8 cellular contexts compared by ENCODE assay signal in genomic region chr1:24112381-24113169, GRCh38. TPM values are rescaled to one million over a fixed set of nuclear protein-coding genes. Genes with fewer than 3 reads are reported as not detected.
DNase-seq lines count a peak whose midpoint lies in the region; ATAC-seq and TF ChIP-seq lines count a peak whose summit lies in the region.

No MANE protein-coding gene starts in this region.

- no peaks in the 10 kb centered on the region; the same call in 1 of the 2 replicates for H3K4me1 ChIP-seq in iPS-20b (ENCODE audit: insufficient read depth, low read length)
- H3K4me1 ChIP-seq in smooth muscle cell (ENCODE audit: low read depth) = peaks cover 9% of the 10 kb centered on the region

- H3K4me2 ChIP-seq in SU-DHL-6 (ENCODE audit: low read depth, low read length, poor library complexity, severe bottlenecking) = no peak overlapping the region
- peak overlapping the region; percentile 60 for H3K4me2 ChIP-seq in smooth muscle cell

- H3K9me3 ChIP-seq in SU-DHL-6 (ENCODE audit: insufficient read depth, low read length) = no peaks in the 10 kb centered on the region
- H3K9me3 ChIP-seq in iPS-20b (ENCODE audit: insufficient read depth, low read depth, low read length) = no peaks in the 10 kb centered on the region
- no peaks in the 10 kb centered on the region for H3K9me3 ChIP-seq in smooth muscle cell (replicated peaks; ENCODE audit: low read depth)

- peak; percentile 33 for TF ChIP-seq CTCF in SU-DHL-6 (IDR thresholded peaks at IDR 0.05; ENCODE audit: insufficient read depth, low read length, poor library complexity, severe bottlenecking)
- TF ChIP-seq CTCF in astrocyte of the spinal cord (IDR thresholded peaks at IDR 0.05; ENCODE audit: low read depth, low read length) = peak; percentile 82
- peak; percentile 30 for TF ChIP-seq CTCF in smooth muscle cell (IDR thresholded peaks at IDR 0.05; ENCODE audit: borderline replicate concordance, insufficient read depth, poor library complexity, severe bottlenecking)

- no peaks in the 10 kb centered on the region for H3K36me3 ChIP-seq in SU-DHL-6 (ENCODE audit: low read length)
- H3K36me3 ChIP-seq in iPS-20b (ENCODE audit: insufficient read depth, low read depth, low read length) = no peaks in the 10 kb centered on the region
- no peaks in the 10 kb centered on the region for H3K36me3 ChIP-seq in smooth muscle cell (ENCODE audit: low read depth)

- WGBS in smooth muscle cell (ENCODE audit: low lambda C conversion rate) = 67% methylated on average over 26 of the region's 26 CpGs

- H3K9ac ChIP-seq in SU-DHL-6 (ENCODE audit: low read length) = no peak overlapping the region
- H3K9ac ChIP-seq in iPS-20b (ENCODE audit: low read depth, low read length) = no peak overlapping the region
- H3K9ac ChIP-seq in smooth muscle cell (ENCODE audit: low read depth) = no peak overlapping the region

- H3K4me3 ChIP-seq in SU-DHL-6 (ENCODE audit: insufficient read depth, low read length, poor library complexity, severe bottlenecking) (no peak overlapping the region), astrocyte of the spinal cord (ENCODE audit: low read depth, low read length) (peak overlapping the region; percentile 12), iPS-20b (ENCODE audit: low read length) (peak overlapping the region; percentile 50), smooth muscle cell (no peak overlapping the region)

- H3F3A ChIP-seq in SU-DHL-6 (ENCODE audit: insufficient read depth) = no peaks in the 10 kb centered on the region
- no peaks in the 10 kb centered on the region for H3F3A ChIP-seq in smooth muscle cell (ENCODE audit: low read depth)

- H4K20me1 ChIP-seq in SU-DHL-6 (ENCODE audit: low read depth, low read length) = no peaks in the 10 kb centered on the region
- H4K20me1 ChIP-seq in smooth muscle cell (ENCODE audit: low read depth) = no peaks in the 10 kb centered on the region

- no peak for ATAC-seq in HG03521 (IDR thresholded peaks at IDR 0.05; ENCODE audit: unreplicated experiment)

- H3K79me2 ChIP-seq in SU-DHL-6 (ENCODE audit: insufficient read depth, low read length) (no peaks in the 10 kb centered on the region), smooth muscle cell (ENCODE audit: low read depth) (no peaks in the 10 kb centered on the region)

- no peaks in the 10 kb centered on the region for H3K9me2 ChIP-seq in SU-DHL-6 (replicated peaks; ENCODE audit: insufficient read depth, low read length)

- H3K27ac ChIP-seq in SU-DHL-6 (ENCODE audit: low read depth, low read length) (no peak overlapping the region), iPS-20b (ENCODE audit: low read length) (no peak overlapping the region), smooth muscle cell (ENCODE audit: low read depth) (no peak overlapping the region)

- in situ Hi-C loops in astrocyte of the spinal cord (cut with HindIII; ENCODE audit: low sequenced_read_pairs) = no loop called here

- DNase-seq in DMS79 treated with DMSO at 0.1 percent for 48 hours (lab: John Stamatoyannopoulos, UW) (peak; percentile 76), KG1 (lab: John Stamatoyannopoulos, UW) (peak; percentile 34), astrocyte of the spinal cord (ENCODE audit: low read depth, low spot score) (peak; percentile 73), smooth muscle cell (lab: John Stamatoyannopoulos, UW; ENCODE audit: unreplicated experiment) (peak; percentile 9), middle frontal gyrus (ENCODE audit: extremely low spot score, low spot score) (no peak)

- H3K27me3 ChIP-seq in SU-DHL-6 (ENCODE audit: low read length) (no peaks in the 10 kb centered on the region), iPS-20b (ENCODE audit: insufficient read depth, low read length) (peaks cover 8% of the 10 kb centered on the region; the same call in 1 of the 2 replicates), smooth muscle cell (ENCODE audit: low read depth) (no peaks in the 10 kb centered on the region)

- no peak overlapping the region for H2AFZ ChIP-seq in SU-DHL-6 (ENCODE audit: low read depth, low read length, severe bottlenecking)
- no peak overlapping the region for H2AFZ ChIP-seq in smooth muscle cell (ENCODE audit: low read depth)

RNA-seq across cellular contexts. Expression of gene MYOM3, which starts 0.6 kb away (rescaled TPM):
- total RNA-seq in smooth muscle cell = 0.18 and 0.63 TPM in 2 replicates
- polyA plus RNA-seq in smooth muscle cell = 0.26 and 0.64 TPM in 2 replicates

RNA-seq across cellular contexts. Expression of gene IL22RA1, which starts 30.4 kb away (rescaled TPM):
- 0.31 and 0.40 TPM in 2 replicates for total RNA-seq in smooth muscle cell
- polyA plus RNA-seq in smooth muscle cell = 0.64 TPM in 1 of 2 replicates, not detected in the other

Comparison
In these comparisons a context has a peak if more than half of its experiments do, and no peak if none do; other contexts are left out.
1. H3K4me3 ChIP-seq: peak in astrocyte of the spinal cord (single experiment) and iPS-20b (single experiment); none in SU-DHL-6 (single experiment) and smooth muscle cell (single experiment).
2. CTCF ChIP-seq: peak in every context shown above with its lines; median percentile 82 in astrocyte of the spinal cord; 33 in SU-DHL-6; 30 in smooth muscle cell.